16 cellular contexts compared by ENCODE assay signal in genomic region chr5:100690036-100690560, GRCh38.
"Had no signal": no experiment of that assay in that cellular context is flagged by ENCODE, and none has a peak within 500 bp of the region (broad histone marks: within the 10 kb centered on the region; RNA-seq: fewer than 3 reads in every experiment).

No MANE protein-coding gene starts in this region.

- H3K4me1 Mint-ChIP-seq: activated T-helper 17 cell treated with anti-CD3 and anti-CD28 coated beads, Interleukin-2, amount 50 U/mL, for 72 hours had no signal

- DNase-seq: activated CD4-positive, alpha-beta T cell treated with anti-CD3 and anti-CD28 coated beads, Interleukin-2, amount 50 U/mL, for 1 hour; activated naive CD4-positive, alpha-beta T cell treated with anti-CD3 and anti-CD28 coated beads for 36 hours; activated T-cell treated with anti-CD3 and anti-CD28 coated beads for 4 hours; amniotic stem cell; dorsolateral prefrontal cortex; hippocampal formation; kidney glomerular epithelial cell; lower lobe of right lung; naive thymus-derived CD8-positive, alpha-beta T cell; right cardiac atrium; substantia nigra; transverse colon had no signal

- H3K9me3 Mint-ChIP-seq: activated naive CD4-positive, alpha-beta T cell treated with anti-CD3 and anti-CD28 coated beads for 36 hours; activated T-helper 17 cell treated with anti-CD3 and anti-CD28 coated beads, Interleukin-2, amount 50 U/mL, for 72 hours; stimulated activated effector memory CD8-positive, alpha-beta T cell treated with anti-CD3 and anti-CD28 coated beads, Interleukin-12 subunit alpha, Interleukin-12 subunit beta, amount 100 ng/mL, for 72 hours had no signal

- H3K27ac ChIP-seq: dorsolateral prefrontal cortex, lower lobe of right lung, neutrophil, transverse colon had no signal

- H3K4me1 ChIP-seq: lower lobe of right lung, transverse colon had no signal

- H3K4me3 Mint-ChIP-seq: activated naive CD4-positive, alpha-beta T cell treated with anti-CD3 and anti-CD28 coated beads for 36 hours; activated T-helper 17 cell treated with anti-CD3 and anti-CD28 coated beads, Interleukin-2, amount 50 U/mL, for 72 hours; naive thymus-derived CD8-positive, alpha-beta T cell; stimulated activated effector memory CD8-positive, alpha-beta T cell treated with anti-CD3 and anti-CD28 coated beads, Interleukin-12 subunit alpha, Interleukin-12 subunit beta, amount 100 ng/mL, for 72 hours had no signal

- H3K27me3 ChIP-seq: dorsolateral prefrontal cortex, neutrophil, transverse colon had no signal

- H3K36me3 Mint-ChIP-seq: naive thymus-derived CD8-positive, alpha-beta T cell; stimulated activated effector memory CD8-positive, alpha-beta T cell treated with anti-CD3 and anti-CD28 coated beads, Interleukin-12 subunit alpha, Interleukin-12 subunit beta, amount 100 ng/mL, for 72 hours had no signal

- H3K9me3 ChIP-seq: lower lobe of right lung, neutrophil, transverse colon had no signal

- H3K27ac Mint-ChIP-seq: activated naive CD4-positive, alpha-beta T cell treated with anti-CD3 and anti-CD28 coated beads for 36 hours; activated T-helper 17 cell treated with anti-CD3 and anti-CD28 coated beads, Interleukin-2, amount 50 U/mL, for 72 hours; stimulated activated effector memory CD8-positive, alpha-beta T cell treated with anti-CD3 and anti-CD28 coated beads, Interleukin-12 subunit alpha, Interleukin-12 subunit beta, amount 100 ng/mL, for 72 hours had no signal

- ATAC-seq: activated T-helper 17 cell treated with anti-CD3 and anti-CD28 coated beads, Interleukin-2, amount 50 U/mL, for 72 hours; esophagus mucosa; lower lobe of right lung; naive thymus-derived CD8-positive, alpha-beta T cell; right cardiac atrium; stimulated activated effector memory CD8-positive, alpha-beta T cell treated with anti-CD3 and anti-CD28 coated beads, Interleukin-12 subunit alpha, Interleukin-12 subunit beta, amount 100 ng/mL, for 72 hours had no signal

- H3K27me3 Mint-ChIP-seq: activated T-helper 17 cell treated with anti-CD3 and anti-CD28 coated beads, Interleukin-2, amount 50 U/mL, for 72 hours had no signal
